13 cellular contexts compared by ENCODE assay signal in the genomic region with DNA sequence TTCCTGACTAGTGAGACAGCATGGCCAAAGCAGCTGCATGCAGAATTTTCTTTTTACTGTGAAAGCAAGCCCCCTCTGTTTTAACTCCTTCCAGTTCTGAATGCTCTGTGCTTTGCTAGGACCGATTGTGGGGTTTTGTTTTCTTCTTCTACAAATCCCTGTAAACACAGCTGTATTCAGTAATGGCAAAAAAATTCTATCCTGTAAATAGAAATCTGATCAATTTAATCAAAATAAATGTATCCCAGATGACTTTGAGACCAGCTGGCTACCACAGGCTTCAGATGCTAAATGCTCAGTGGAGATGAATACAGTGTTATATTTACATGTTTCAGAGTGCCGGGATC.
DNase-seq lines count a peak whose midpoint lies in the region; ATAC-seq and TF ChIP-seq lines count a peak whose summit lies in the region.
"Had no signal": no experiment of that assay in that cellular context is flagged by ENCODE, and none has a peak within 500 bp of the region (broad histone marks: within the 10 kb centered on the region; RNA-seq: fewer than 3 reads in every experiment).

No MANE protein-coding gene starts in this region.

- H3K36me3 Mint-ChIP-seq in activated T-cell treated with anti-CD3 and anti-CD28 coated beads, Interleukin-2, amount 50 U/mL, for 24 hours (ENCODE audit: low read depth), result no peaks in the 10 kb centered on the region

- H3K9me3 Mint-ChIP-seq in activated T-cell treated with anti-CD3 and anti-CD28 coated beads, Interleukin-2, amount 50 U/mL, for 24 hours, result no peaks in the 10 kb centered on the region
- H3K9me3 Mint-ChIP-seq in stimulated activated naive CD8-positive, alpha-beta T cell treated with anti-CD3 and anti-CD28 coated beads, Interleukin-15, amount 100 ng/mL, for 72 hours, result no peaks in the 10 kb centered on the region

- no peak for ATAC-seq in stimulated activated naive CD8-positive, alpha-beta T cell treated with anti-CD3 and anti-CD28 coated beads, Interleukin-15, amount 100 ng/mL, for 72 hours
- no peak for ATAC-seq in HG03378 (IDR thresholded peaks at IDR 0.05; ENCODE audit: unreplicated experiment)
- ATAC-seq: activated CD4-positive, CD25-positive, alpha-beta regulatory T cell treated with anti-CD3 and anti-CD28 coated beads, Interleukin-2, amount 50 U/mL, for 24 hours had no signal

- H3K27ac Mint-ChIP-seq in activated T-cell treated with anti-CD3 and anti-CD28 coated beads, Interleukin-2, amount 50 U/mL, for 24 hours, result no peak overlapping the region
- H3K27ac Mint-ChIP-seq in stimulated activated naive CD8-positive, alpha-beta T cell treated with anti-CD3 and anti-CD28 coated beads, Interleukin-15, amount 100 ng/mL, for 72 hours, result no peak overlapping the region

- TF ChIP-seq CTCF in WI38 (IDR thresholded peaks at IDR 0.05; ENCODE audit: low read depth, low read length) (no peak), foreskin fibroblast (IDR thresholded peaks at IDR 0.05; ENCODE audit: low read depth, low read length) (no peak)

- H3K4me3 Mint-ChIP-seq in activated T-cell treated with anti-CD3 and anti-CD28 coated beads, Interleukin-2, amount 50 U/mL, for 24 hours, result peak overlapping the region; percentile 67
- peak overlapping the region; percentile 76 to 82 for H3K4me3 Mint-ChIP-seq in stimulated activated naive CD8-positive, alpha-beta T cell treated with anti-CD3 and anti-CD28 coated beads, Interleukin-15, amount 100 ng/mL, for 72 hours

- peaks cover 59% of the 10 kb centered on the region for H3K27me3 Mint-ChIP-seq in activated T-cell treated with anti-CD3 and anti-CD28 coated beads, Interleukin-2, amount 50 U/mL, for 24 hours
- H3K27me3 Mint-ChIP-seq in stimulated activated naive CD8-positive, alpha-beta T cell treated with anti-CD3 and anti-CD28 coated beads, Interleukin-15, amount 100 ng/mL, for 72 hours, result peaks cover 57% of the 10 kb centered on the region

- no peak for DNase-seq in activated T-cell treated with anti-CD3 and anti-CD28 coated beads, Interleukin-2, amount 50 U/mL, for 24 hours
- DNase-seq in activated T-cell treated with anti-CD3 and anti-CD28 coated beads for 4 hours (no peak), foreskin fibroblast (no peak), amygdala (lab: John Stamatoyannopoulos, UW) (no peak), HCEC 1CT (no peak)
- no peak for DNase-seq in stimulated activated naive CD8-positive, alpha-beta T cell treated with anti-CD3 and anti-CD28 coated beads, Interleukin-15, amount 100 ng/mL, for 72 hours
- DNase-seq: activated naive CD4-positive, alpha-beta T cell treated with anti-CD3 and anti-CD28 coated beads, Interleukin-2, amount 50 U/mL, for 16 hours; effector memory CD4-positive, alpha-beta T cell; GDM1 had no signal

- H3K4me3 ChIP-seq in WI38 (ENCODE audit: low read depth, low read length) (peak overlapping the region; percentile 42), foreskin fibroblast (ENCODE audit: low read depth in 1 of 2, low read length in 2 of 2) (peak overlapping the region; percentile 54 to 70)
- H3K4me3 ChIP-seq: mucosa of descending colon had no signal

- peaks cover 26% of the 10 kb centered on the region for H3K4me1 Mint-ChIP-seq in activated T-cell treated with anti-CD3 and anti-CD28 coated beads, Interleukin-2, amount 50 U/mL, for 24 hours (ENCODE audit: low read depth)
- peaks cover 28% of the 10 kb centered on the region for H3K4me1 Mint-ChIP-seq in stimulated activated naive CD8-positive, alpha-beta T cell treated with anti-CD3 and anti-CD28 coated beads, Interleukin-15, amount 100 ng/mL, for 72 hours
